29 cellular contexts compared by ENCODE assay signal in the genomic region with DNA sequence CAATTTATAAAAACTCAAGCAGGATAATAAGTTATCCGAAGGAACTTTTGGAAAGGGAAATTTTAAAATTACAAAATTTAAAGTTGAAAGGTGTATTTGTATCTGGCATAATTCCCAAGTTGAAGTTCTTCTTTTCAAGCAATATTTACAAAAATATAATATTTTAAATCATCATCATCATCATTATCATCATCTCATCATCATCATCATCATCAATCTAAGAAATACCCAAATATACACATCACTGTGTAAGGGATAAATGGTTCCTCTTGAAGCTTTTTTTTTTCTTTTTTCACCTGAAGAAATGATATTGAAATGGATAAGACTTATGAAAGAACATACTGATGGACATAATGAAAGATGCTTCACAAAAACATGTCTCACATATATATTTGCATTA.
"Had no signal": no experiment of that assay in that cellular context is flagged by ENCODE, and none has a peak within 500 bp of the region (broad histone marks: within the 10 kb centered on the region; RNA-seq: fewer than 3 reads in every experiment).

No MANE protein-coding gene starts in this region.

- H3K27me3 ChIP-seq: colonic mucosa, dorsolateral prefrontal cortex, esophagus muscularis mucosa, esophagus squamous epithelium, foreskin keratinocyte, gastrocnemius medialis, gastroesophageal sphincter, heart left ventricle, heart right ventricle had no signal

- DNase-seq: colonic mucosa; cortex of kidney; dermis blood vessel endothelial cell; dorsolateral prefrontal cortex; effector CD4-positive, alpha-beta T cell; effector CD8-positive, alpha-beta T cell; effector memory CD4-positive, alpha-beta T cell; effector memory CD8-positive, alpha-beta T cell; endodermal cell; erythroblast; esophagus squamous epithelium; foreskin fibroblast; foreskin keratinocyte; foreskin melanocyte; gastrocnemius medialis; glutamatergic neuron; head of caudate nucleus; heart left ventricle; heart right ventricle had no signal

- FAIRE-seq: colon, endometrium, endothelial cell of umbilical vein, frontal cortex had no signal

- H3K9me3 Mint-ChIP-seq: dendritic cell treated with granulocyte-macrophage colony-stimulating factor and Interleukin-4, amounts not matched to agents 40 ng/mL and 50 ng/mL, for 4 days; effector memory CD8-positive, alpha-beta T cell; endodermal cell had no signal

- H3K27ac ChIP-seq: colonic mucosa, coronary artery, dorsolateral prefrontal cortex, epithelial cell of prostate, esophagus muscularis mucosa, esophagus squamous epithelium, foreskin keratinocyte, gastrocnemius medialis, gastroesophageal sphincter, heart left ventricle, heart right ventricle had no signal

- H3K4me3 Mint-ChIP-seq: dendritic cell treated with granulocyte-macrophage colony-stimulating factor and Interleukin-4, amounts not matched to agents 40 ng/mL and 50 ng/mL, for 4 days; effector memory CD8-positive, alpha-beta T cell; endodermal cell had no signal

- H3K9me3 ChIP-seq: colonic mucosa, esophagus muscularis mucosa, esophagus squamous epithelium, gastrocnemius medialis, gastroesophageal sphincter, heart left ventricle, heart right ventricle had no signal

- H3K27ac Mint-ChIP-seq: dendritic cell treated with granulocyte-macrophage colony-stimulating factor and Interleukin-4, amounts not matched to agents 40 ng/mL and 50 ng/mL, for 4 days; effector memory CD8-positive, alpha-beta T cell; endodermal cell had no signal

- H3K36me3 ChIP-seq: colonic mucosa, esophagus muscularis mucosa, esophagus squamous epithelium, gastrocnemius medialis, gastroesophageal sphincter, heart left ventricle, heart right ventricle had no signal

- H3K27me3 Mint-ChIP-seq: dendritic cell treated with granulocyte-macrophage colony-stimulating factor and Interleukin-4, amounts not matched to agents 40 ng/mL and 50 ng/mL, for 4 days; effector memory CD8-positive, alpha-beta T cell had no signal

- ATAC-seq: effector memory CD8-positive, alpha-beta T cell; esophagus mucosa; foreskin keratinocyte; gastrocnemius medialis; gastroesophageal sphincter; heart left ventricle; heart right ventricle had no signal

- H3K4me3 ChIP-seq: colonic mucosa, coronary artery, dorsolateral prefrontal cortex, esophagus muscularis mucosa, esophagus squamous epithelium, gastrocnemius medialis, gastroesophageal sphincter, heart left ventricle, heart right ventricle had no signal

- H3K4me1 ChIP-seq: colonic mucosa, esophagus squamous epithelium, foreskin keratinocyte, gastrocnemius medialis, gastroesophageal sphincter, heart left ventricle had no signal
